16 cellular contexts compared by ENCODE assay signal in the genomic region with DNA sequence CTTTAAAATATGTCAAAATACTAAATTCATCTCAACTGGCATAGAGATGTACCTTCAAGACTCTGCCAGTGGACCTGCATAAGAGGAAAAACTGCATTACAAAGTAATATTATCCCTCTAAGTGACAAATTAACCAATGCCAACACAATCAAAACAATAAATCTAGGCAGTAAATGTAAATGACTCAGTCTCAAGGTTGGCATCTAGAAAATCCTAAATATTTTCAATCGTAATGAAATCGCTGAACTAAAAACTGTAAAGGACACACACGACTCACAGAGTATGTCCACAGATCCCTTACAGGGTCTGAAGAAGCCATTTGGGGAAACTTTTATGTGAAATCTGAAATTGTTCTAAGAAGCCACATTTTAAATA.
"Had no signal": no experiment of that assay in that cellular context is flagged by ENCODE, and none has a peak within 500 bp of the region (broad histone marks: within the 10 kb centered on the region; RNA-seq: fewer than 3 reads in every experiment).

No MANE protein-coding gene starts in this region.

- DNase-seq: activated CD4-positive, alpha-beta T cell treated with anti-CD3 and anti-CD28 coated beads, Interleukin-2, amount 50 U/mL, for 48 hours; activated naive CD4-positive, alpha-beta T cell treated with anti-CD3 and anti-CD28 coated beads, Interleukin-2, amount 10 ng/mL, durations not matched to agents 7 days and 5 days; activated T-cell treated with anti-CD3 and anti-CD28 coated beads, Interleukin-2, amount 50 U/mL, for 1 hour; foreskin fibroblast; glutamatergic neuron; immature natural killer cell; naive B cell; posterior cingulate gyrus; stimulated activated naive CD8-positive, alpha-beta T cell treated with anti-CD3 and anti-CD28 coated beads, Interleukin-15, Interleukin-2, amounts not matched to agents 100 U/mL and 50 U/mL, for 24 hours; upper lobe of left lung; WERI-Rb-1 had no signal

- H3K4me1 Mint-ChIP-seq: naive B cell had no signal

- ATAC-seq: stimulated activated naive CD8-positive, alpha-beta T cell treated with anti-CD3 and anti-CD28 coated beads, Interleukin-15, Interleukin-2, amounts not matched to agents 100 U/mL and 50 U/mL, for 24 hours had no signal

- H3K27me3 ChIP-seq: right atrium auricular region, suprapubic skin, upper lobe of left lung had no signal

- H3K4me3 Mint-ChIP-seq: activated naive CD4-positive, alpha-beta T cell treated with anti-CD3 and anti-CD28 coated beads, Interleukin-2, amount 10 ng/mL, durations not matched to agents 7 days and 5 days; immature natural killer cell; naive B cell; T-helper 1 cell treated with Interleukin-12 subunit alpha and Interleukin-12 subunit beta and Interleukin-4 antibody, amounts not matched to agents 30 μg/mL and 1 μg/mL, for 36 hours had no signal

- H3K9me3 Mint-ChIP-seq: activated naive CD4-positive, alpha-beta T cell treated with anti-CD3 and anti-CD28 coated beads, Interleukin-2, amount 10 ng/mL, durations not matched to agents 7 days and 5 days; immature natural killer cell; naive B cell; T-helper 1 cell treated with Interleukin-12 subunit alpha and Interleukin-12 subunit beta and Interleukin-4 antibody, amounts not matched to agents 30 μg/mL and 1 μg/mL, for 36 hours had no signal

- H3K9me3 ChIP-seq: right atrium auricular region, suprapubic skin, upper lobe of left lung had no signal

- H3K4me1 ChIP-seq: right atrium auricular region, upper lobe of left lung had no signal

- H3K27ac ChIP-seq: right atrium auricular region, skin epidermis, suprapubic skin, upper lobe of left lung, WERI-Rb-1 had no signal

- H3K36me3 ChIP-seq: right atrium auricular region, WERI-Rb-1 had no signal

- H3K27me3 Mint-ChIP-seq: activated naive CD4-positive, alpha-beta T cell treated with anti-CD3 and anti-CD28 coated beads, Interleukin-2, amount 10 ng/mL, durations not matched to agents 7 days and 5 days; naive B cell had no signal

- H3K4me3 ChIP-seq: lung, right atrium auricular region, skin epidermis, suprapubic skin, upper lobe of left lung had no signal

- H3K27ac Mint-ChIP-seq: activated naive CD4-positive, alpha-beta T cell treated with anti-CD3 and anti-CD28 coated beads, Interleukin-2, amount 10 ng/mL, durations not matched to agents 7 days and 5 days; T-helper 1 cell treated with Interleukin-12 subunit alpha and Interleukin-12 subunit beta and Interleukin-4 antibody, amounts not matched to agents 30 μg/mL and 1 μg/mL, for 36 hours had no signal
